Comparison of ENCODE assay signal across 11 cellular contexts in the genomic region with DNA sequence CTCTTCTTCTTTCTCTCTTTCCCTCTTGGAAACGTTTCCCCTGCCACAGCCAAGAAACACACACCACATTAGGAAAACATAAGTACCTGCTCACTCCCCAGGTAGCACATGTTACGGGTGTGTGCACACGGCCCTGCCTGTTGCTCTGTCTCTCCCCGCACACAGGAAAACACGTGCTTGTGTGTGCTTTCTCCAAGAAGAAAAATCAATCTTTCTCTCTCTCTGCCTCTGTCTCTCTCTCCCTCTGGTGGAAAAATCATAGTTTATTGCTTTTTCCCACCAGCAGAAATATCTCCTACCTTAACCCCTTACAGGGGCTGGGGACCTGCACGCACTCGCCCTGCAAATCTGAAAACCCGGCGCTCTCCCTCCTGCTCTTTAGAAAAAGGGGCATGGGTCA.
DNase-seq lines count a peak whose midpoint lies in the region; ATAC-seq, FAIRE-seq and TF ChIP-seq lines count a peak whose summit lies in the region.
"Had no signal": no experiment of that assay in that cellular context is flagged by ENCODE, and none has a peak within 500 bp of the region (broad histone marks: within the 10 kb centered on the region; RNA-seq: fewer than 3 reads in every experiment).

No MANE protein-coding gene starts in this region.

- FAIRE-seq in urothelium cell line (lab: Jason Lieb, UNC), result peak; percentile 93

- no peak for TF ChIP-seq CTCF in RWPE2 (IDR thresholded peaks at IDR 0.05; ENCODE audit: poor library complexity, severe bottlenecking)

- H3K36me3 ChIP-seq in RWPE2 (ENCODE audit: low read depth) (no peaks in the 10 kb centered on the region), iPS-18a (ENCODE audit: control insufficient read depth, low read depth, low read length) (no peaks in the 10 kb centered on the region)
- H3K36me3 ChIP-seq: brain microvascular endothelial cell had no signal

- no peak overlapping the region for H3K9ac ChIP-seq in iPS-18a (ENCODE audit: low read length)

- H3K4me1 ChIP-seq in RWPE2 (ENCODE audit: insufficient read depth, poor library complexity, severe bottlenecking) (no peaks in the 10 kb centered on the region), iPS-18a (ENCODE audit: control insufficient read depth, low read depth, low read length) (peaks cover 5% of the 10 kb centered on the region)

- peak; percentile 16 for DNase-seq in stimulated activated CD4-positive, alpha-beta T cell treated with anti-CD3 and anti-CD28 coated beads, Interleukin-15, amount 100 ng/mL, for 24 hours
- no peak for DNase-seq in stimulated activated CD4-positive, alpha-beta T cell treated with anti-CD3 and anti-CD28 coated beads, Interleukin-4, amount 100 ng/mL, for 4 hours
- DNase-seq in RWPE2 (ENCODE audit: low spot score) (no peak), urothelium cell line (ENCODE audit: low spot score) (peak; percentile 45), NCI-H446 (lab: John Stamatoyannopoulos, UW) (no peak), NCI-H510A (lab: John Stamatoyannopoulos, UW) (no peak)
- DNase-seq: brain microvascular endothelial cell, NCI-H226, SW 1271 had no signal

- H3K27me3 ChIP-seq in RWPE2 (ENCODE audit: insufficient read depth, poor library complexity, severe bottlenecking) (peaks cover 98% of the 10 kb centered on the region), iPS-18a (ENCODE audit: control insufficient read depth, insufficient read depth, low read length) (peaks cover 40% of the 10 kb centered on the region)

- H3K4me3 ChIP-seq in RWPE2 (ENCODE audit: severe bottlenecking) (no peak overlapping the region), iPS-18a (ENCODE audit: low read length) (peak overlapping the region; percentile 63)

- H3K27ac ChIP-seq in RWPE2 (ENCODE audit: poor library complexity, severe bottlenecking), result no peak overlapping the region
- H3K27ac ChIP-seq in iPS-18a (ENCODE audit: low read length), result no peak overlapping the region
- H3K27ac ChIP-seq: brain microvascular endothelial cell had no signal

- peak; percentile 45 for ATAC-seq in RWPE2 (ENCODE audit: low read depth)
- no peak for ATAC-seq in GM21619 (IDR thresholded peaks at IDR 0.05; ENCODE audit: unreplicated experiment)

- H3K9me3 ChIP-seq in RWPE2 (ENCODE audit: severe bottlenecking) (no peaks in the 10 kb centered on the region), iPS-18a (ENCODE audit: control insufficient read depth, low read depth, low read length) (no peaks in the 10 kb centered on the region)

Comparison
In these comparisons a context has a peak if more than half of its experiments do, and no peak if none do; other contexts are left out.
1. DNase-seq: peak in stimulated activated CD4-positive, alpha-beta T cell treated with anti-CD3 and anti-CD28 coated beads, Interleukin-15, amount 100 ng/mL, for 24 hours (single experiment) and urothelium cell line (single experiment); none in stimulated activated CD4-positive, alpha-beta T cell treated with anti-CD3 and anti-CD28 coated beads, Interleukin-4, amount 100 ng/mL, for 4 hours (0 of 2), RWPE2 (single experiment), NCI-H446 (0 of 2) and NCI-H510A (single experiment).